Comparison of ENCODE assay signal across 11 cellular contexts in the genomic region with DNA sequence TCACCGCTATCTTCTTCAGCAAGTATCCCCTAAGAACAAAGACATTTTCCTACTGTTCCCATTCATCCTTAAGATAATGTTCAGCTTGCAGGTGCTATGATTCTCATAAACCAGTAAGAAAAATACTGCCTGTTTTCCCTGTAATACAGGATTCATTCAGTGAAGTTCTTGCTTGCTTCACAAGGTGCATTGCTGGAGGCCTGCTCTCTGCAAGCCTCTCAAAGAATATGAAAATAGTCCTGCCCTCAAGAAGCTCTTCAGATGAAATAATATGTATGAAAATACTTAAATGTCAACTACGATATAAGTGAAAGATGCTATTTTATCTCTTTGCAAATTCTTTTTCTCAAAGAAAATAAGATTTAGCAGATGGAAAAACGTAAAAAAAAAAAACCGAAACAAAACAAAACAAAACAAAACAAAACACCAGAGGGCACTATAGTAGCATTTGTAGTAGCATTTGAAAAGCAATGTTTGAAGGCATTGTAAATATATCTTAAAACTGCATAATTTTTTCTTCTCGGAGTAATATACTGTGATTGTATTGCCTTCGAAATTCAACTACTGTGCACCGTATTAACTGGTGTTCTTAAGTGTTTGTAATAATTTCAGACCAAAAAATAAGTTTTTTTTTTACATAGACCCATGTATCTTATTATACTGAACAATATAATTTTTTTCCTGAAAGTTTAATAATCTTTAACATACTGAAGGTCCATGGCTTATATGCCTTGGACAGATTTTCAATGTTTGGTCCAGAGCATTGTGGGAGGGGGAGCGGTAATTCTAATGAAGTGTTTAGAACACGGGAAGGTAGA. TPM values are rescaled to one million over a fixed set of nuclear protein-coding genes. Genes with fewer than 3 reads are reported as not detected.
DNase-seq lines count a peak whose midpoint lies in the region; ATAC-seq and TF ChIP-seq lines count a peak whose summit lies in the region.
"Had no signal": no experiment of that assay in that cellular context is flagged by ENCODE, and none has a peak within 500 bp of the region (broad histone marks: within the 10 kb centered on the region; RNA-seq: fewer than 3 reads in every experiment).

No MANE protein-coding gene starts in this region.

- no peaks in the 10 kb centered on the region for H3K9me3 Mint-ChIP-seq in activated CD8-positive, alpha-beta T cell treated with anti-CD3 and anti-CD28 coated beads for 36 hours
- H3K9me3 Mint-ChIP-seq in activated CD8-positive, alpha-beta T cell treated with anti-CD3 and anti-CD28 coated beads, Interleukin-2, amount 10 ng/mL, durations not matched to agents 7 days and 5 days (ENCODE audit: insufficient read depth), result no peaks in the 10 kb centered on the region

- no peak overlapping the region for H3K4me3 ChIP-seq in OCI-LY1 (ENCODE audit: low read depth, low read length, poor library complexity, severe bottlenecking)
- H3K4me3 ChIP-seq in epithelial cell of proximal tubule (ENCODE audit: low read depth, low read length), result no peak overlapping the region

- no peaks in the 10 kb centered on the region for H3K36me3 Mint-ChIP-seq in activated CD8-positive, alpha-beta T cell treated with anti-CD3 and anti-CD28 coated beads for 36 hours (ENCODE audit: low read depth)
- H3K36me3 Mint-ChIP-seq in activated CD8-positive, alpha-beta T cell treated with anti-CD3 and anti-CD28 coated beads, Interleukin-2, amount 10 ng/mL, durations not matched to agents 7 days and 5 days (ENCODE audit: low read depth), result no peaks in the 10 kb centered on the region

- H3K4me3 Mint-ChIP-seq in activated CD8-positive, alpha-beta T cell treated with anti-CD3 and anti-CD28 coated beads for 36 hours, result no peak overlapping the region
- H3K4me3 Mint-ChIP-seq in activated CD8-positive, alpha-beta T cell treated with anti-CD3 and anti-CD28 coated beads, Interleukin-2, amount 10 ng/mL, durations not matched to agents 7 days and 5 days, result no peak overlapping the region
- H3K4me3 Mint-ChIP-seq: T-helper 17 cell had no signal

- H3K27me3 ChIP-seq in OCI-LY1 (ENCODE audit: insufficient read depth, low read length), result no peaks in the 10 kb centered on the region

- peak; percentile 57 for TF ChIP-seq CTCF in activated CD8-positive, alpha-beta T cell treated with anti-CD3 and anti-CD28 coated beads for 36 hours (IDR thresholded peaks at IDR 0.05)
- TF ChIP-seq CTCF in OCI-LY1 (IDR thresholded peaks at IDR 0.05; ENCODE audit: low read length) (peak; percentile 46; the same call in 1 of the 2 replicates), epithelial cell of proximal tubule (conservative IDR thresholded peaks at IDR 0.05; ENCODE audit: low read depth, low read length) (peak; percentile 1)

- no peaks in the 10 kb centered on the region for H3K9me3 ChIP-seq in OCI-LY1 (ENCODE audit: low read length)

- H3K27me3 Mint-ChIP-seq in activated CD8-positive, alpha-beta T cell treated with anti-CD3 and anti-CD28 coated beads for 36 hours, result no peaks in the 10 kb centered on the region
- H3K27me3 Mint-ChIP-seq in activated CD8-positive, alpha-beta T cell treated with anti-CD3 and anti-CD28 coated beads, Interleukin-2, amount 10 ng/mL, durations not matched to agents 7 days and 5 days (ENCODE audit: low read depth), result peaks cover 3% of the 10 kb centered on the region

- POLR2A ChIA-PET in activated CD8-positive, alpha-beta T cell treated with anti-CD3 and anti-CD28 coated beads for 36 hours (lab: Charles Lee), result no interaction called here
- POLR2A ChIA-PET in activated CD8-positive, alpha-beta T cell treated with anti-CD3 and anti-CD28 coated beads, Interleukin-2, amount 10 ng/mL, durations not matched to agents 7 days and 5 days (lab: Charles Lee), result no interaction called here

- H3K4me1 Mint-ChIP-seq in activated CD8-positive, alpha-beta T cell treated with anti-CD3 and anti-CD28 coated beads for 36 hours (ENCODE audit: low read depth), result no peaks in the 10 kb centered on the region
- no peaks in the 10 kb centered on the region for H3K4me1 Mint-ChIP-seq in activated CD8-positive, alpha-beta T cell treated with anti-CD3 and anti-CD28 coated beads, Interleukin-2, amount 10 ng/mL, durations not matched to agents 7 days and 5 days (ENCODE audit: low read depth)
- H3K4me1 Mint-ChIP-seq: T-helper 17 cell had no signal

- H3K27ac Mint-ChIP-seq in activated CD8-positive, alpha-beta T cell treated with anti-CD3 and anti-CD28 coated beads for 36 hours, result no peak overlapping the region
- no peak overlapping the region for H3K27ac Mint-ChIP-seq in activated CD8-positive, alpha-beta T cell treated with anti-CD3 and anti-CD28 coated beads, Interleukin-2, amount 10 ng/mL, durations not matched to agents 7 days and 5 days
- H3K27ac Mint-ChIP-seq: T-helper 17 cell had no signal

- ATAC-seq in activated CD8-positive, alpha-beta T cell treated with anti-CD3 and anti-CD28 coated beads for 36 hours, result no peak
- no peak for ATAC-seq in activated CD8-positive, alpha-beta T cell treated with anti-CD3 and anti-CD28 coated beads, Interleukin-2, amount 10 ng/mL, durations not matched to agents 7 days and 5 days
- ATAC-seq in GM18867 (IDR thresholded peaks at IDR 0.05; ENCODE audit: unreplicated experiment), result no peak
- ATAC-seq: T-helper 17 cell had no signal

- H3K9me2 ChIP-seq in OCI-LY1 (ENCODE audit: low read depth, low read length), result no peaks in the 10 kb centered on the region

- H3K9ac ChIP-seq in OCI-LY1 (ENCODE audit: low read length), result no peak overlapping the region

- no peaks in the 10 kb centered on the region for H3K4me1 ChIP-seq in OCI-LY1 (ENCODE audit: insufficient read depth, low read length, severe bottlenecking)

- no peaks in the 10 kb centered on the region for H3K36me3 ChIP-seq in OCI-LY1 (ENCODE audit: insufficient read depth, low read length)

- intact Hi-C loops in activated CD8-positive, alpha-beta T cell treated with anti-CD3 and anti-CD28 coated beads for 36 hours (cut with micrococcal nuclease), result loop anchor here (1.0 kb wide), 1 partner anchor 287 kb away; no protein-coding TSS in a partner anchor

- no peak overlapping the region for H2AFZ ChIP-seq in OCI-LY1 (ENCODE audit: low read length)

- H4K20me1 ChIP-seq in OCI-LY1 (ENCODE audit: insufficient read depth, low read length), result no peaks in the 10 kb centered on the region

- CTCF ChIA-PET in activated CD8-positive, alpha-beta T cell treated with anti-CD3 and anti-CD28 coated beads for 36 hours (lab: Charles Lee), result interaction anchor here (0.9 to 1.6 kb wide), 5 partner anchors 287 to 739 kb away, joined by 3 to 8 read pairs (median 3); no protein-coding TSS in a partner anchor
- CTCF ChIA-PET in activated CD8-positive, alpha-beta T cell treated with anti-CD3 and anti-CD28 coated beads, Interleukin-2, amount 10 ng/mL, durations not matched to agents 7 days and 5 days (lab: Charles Lee), result interaction anchor here (1.0 to 1.5 kb wide), 2 partner anchors 345 to 690 kb away, joined by 4 to 6 read pairs; no protein-coding TSS in a partner anchor

- H3F3A ChIP-seq in OCI-LY1 (ENCODE audit: insufficient read depth, low read length), result no peaks in the 10 kb centered on the region

- no peak overlapping the region for H3K4me2 ChIP-seq in OCI-LY1 (ENCODE audit: low read length)

- no peak for DNase-seq in activated CD8-positive, alpha-beta T cell treated with anti-CD3 and anti-CD28 coated beads for 36 hours
- no peak for DNase-seq in activated CD8-positive, alpha-beta T cell treated with anti-CD3 and anti-CD28 coated beads, Interleukin-2, amount 10 ng/mL, durations not matched to agents 7 days and 5 days
- DNase-seq in epithelial cell of proximal tubule (ENCODE audit: low read depth), result no peak
- peak; percentile 74 for DNase-seq in superior temporal gyrus (ENCODE audit: extremely low spot score)
- no peak for DNase-seq in NCI-H2227 (lab: John Stamatoyannopoulos, UW; ENCODE audit: unreplicated experiment)
- DNase-seq in stimulated activated CD4-positive, alpha-beta T cell treated with anti-CD3 and anti-CD28 coated beads, Interleukin-2, amount 100 ng/mL, for 48 hours, result no peak
- DNase-seq: Calu3, substantia nigra, T-helper 17 cell had no signal

- H3K79me2 ChIP-seq in OCI-LY1 (ENCODE audit: insufficient read depth, low read length), result no peaks in the 10 kb centered on the region

- no peak overlapping the region for H3K27ac ChIP-seq in OCI-LY1 (ENCODE audit: low read depth, low read length, poor library complexity, severe bottlenecking)

RNA-seq across cellular contexts. Expression of a gene that starts 26.0 kb away (rescaled TPM):
- total RNA-seq in activated CD8-positive, alpha-beta T cell treated with anti-CD3 and anti-CD28 coated beads for 36 hours, result not detected
- not detected for total RNA-seq in activated CD8-positive, alpha-beta T cell treated with anti-CD3 and anti-CD28 coated beads, Interleukin-2, amount 10 ng/mL, durations not matched to agents 7 days and 5 days
- not detected in 2 replicates for total RNA-seq in epithelial cell of proximal tubule
- total RNA-seq: Calu3, T-helper 17 cell had no signal

RNA-seq across cellular contexts. Expression of a gene that starts 29.5 kb away (rescaled TPM):
- total RNA-seq in activated CD8-positive, alpha-beta T cell treated with anti-CD3 and anti-CD28 coated beads for 36 hours, result 100 to 1,000 TPM; 114 to 118 TPM
- total RNA-seq in activated CD8-positive, alpha-beta T cell treated with anti-CD3 and anti-CD28 coated beads, Interleukin-2, amount 10 ng/mL, durations not matched to agents 7 days and 5 days, result 100 to 1,000 TPM; 107 to 113 TPM
- 124 and 126 TPM in 2 replicates for total RNA-seq in epithelial cell of proximal tubule

Comparison
In these comparisons a context has a peak if more than half of its experiments do, and no peak if none do; other contexts are left out.
1. CTCF ChIP-seq: peak in every context shown above with its lines; median percentile 57 in activated CD8-positive, alpha-beta T cell treated with anti-CD3 and anti-CD28 coated beads for 36 hours; 46 in OCI-LY1; 1 in epithelial cell of proximal tubule.